Comparison of ENCODE assay signal across 16 cellular contexts in the genomic region with DNA sequence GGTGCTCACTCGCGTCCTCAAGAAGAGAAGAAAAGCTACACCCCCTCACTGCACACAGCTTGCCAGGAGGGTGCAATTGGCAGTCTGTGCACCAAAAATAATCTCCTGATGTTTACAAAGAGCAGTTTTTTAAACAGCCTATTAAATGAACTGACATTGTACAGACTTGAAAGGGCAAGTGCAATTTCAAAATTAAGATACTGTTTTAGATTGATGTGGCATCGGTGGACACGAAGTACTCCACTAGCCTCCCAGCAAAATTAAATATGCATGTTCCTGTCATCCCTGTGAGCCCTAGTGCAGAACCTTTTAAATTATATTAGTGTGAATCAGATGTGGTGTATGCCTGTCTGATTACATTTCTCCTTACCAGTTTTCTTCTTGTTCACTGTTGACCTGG.
DNase-seq lines count a peak whose midpoint lies in the region; ATAC-seq lines count a peak whose summit lies in the region.
"Had no signal": no experiment of that assay in that cellular context is flagged by ENCODE, and none has a peak within 500 bp of the region (broad histone marks: within the 10 kb centered on the region; RNA-seq: fewer than 3 reads in every experiment).

No MANE protein-coding gene starts in this region.

- no peak for ATAC-seq in GM18498 (IDR thresholded peaks at IDR 0.05; ENCODE audit: unreplicated experiment)
- ATAC-seq: GM23338, HCT116 had no signal

- DNase-seq in NCI-H1436 treated with DMSO at 0.1 percent for 48 hours (lab: John Stamatoyannopoulos, UW) (peak; percentile 3), NCI-H1436 (lab: John Stamatoyannopoulos, UW) (no peak), Ammon's horn (ENCODE audit: low spot score) (peak; percentile 39), NCI-H69 (lab: John Stamatoyannopoulos, UW) (peak; percentile 25), caudate nucleus (lab: John Stamatoyannopoulos, UW) (peak in 1 of 61 donors; percentile 29), T-helper 1 cell (no peak)
- DNase-seq in activated T-cell treated with anti-CD3 and anti-CD28 coated beads, Interleukin-2, amount 50 U/mL, for 1 hour, result no peak
- DNase-seq: 8988T; C1 segment of cervical spinal cord; Caco-2; CD4-positive, CD25-positive, alpha-beta regulatory T cell; H7; IMR-90 had no signal

- H3K27ac ChIP-seq in caudate nucleus (ENCODE audit: low read depth, low read length), result peak overlapping the region; percentile 36

Comparison
In these comparisons a context has a peak if more than half of its experiments do, and no peak if none do; other contexts are left out.
1. DNase-seq: peak in NCI-H1436 treated with DMSO at 0.1 percent for 48 hours (single experiment), Ammon's horn (single experiment) and NCI-H69 (single experiment); none in NCI-H1436 (single experiment), activated T-cell treated with anti-CD3 and anti-CD28 coated beads, Interleukin-2, amount 50 U/mL, for 1 hour (single experiment) and T-helper 1 cell (0 of 5).